In genomic region chr20:1275919-1276318, GRCh38 we compare ENCODE assay signal across 20 cellular contexts. TPM values are rescaled to one million over a fixed set of nuclear protein-coding genes. Genes with fewer than 3 reads are reported as not detected.
"Had no signal": no experiment of that assay in that cellular context is flagged by ENCODE, and none has a peak within 500 bp of the region (broad histone marks: within the 10 kb centered on the region; RNA-seq: fewer than 3 reads in every experiment).

No MANE protein-coding gene starts in this region.

- ATAC-seq: activated naive CD8-positive, alpha-beta T cell treated with anti-CD3 and anti-CD28 coated beads, Interleukin-2, amount 50 U/mL, for 24 hours; activated T-cell treated with anti-CD3 and anti-CD28 coated beads, Interleukin-2, amount 50 U/mL, for 72 hours; foreskin keratinocyte; lower lobe of right lung; upper lobe of right lung had no signal

- H3K36me3 ChIP-seq: lower lobe of right lung, suprapubic skin, upper lobe of right lung had no signal

- FAIRE-seq: TTC549 had no signal

- H3K4me3 ChIP-seq: lower lobe of right lung, SJSA1, suprapubic skin, upper lobe of right lung had no signal

- H3K27me3 Mint-ChIP-seq: activated naive CD8-positive, alpha-beta T cell treated with anti-CD3 and anti-CD28 coated beads, Interleukin-2, amount 50 U/mL, for 24 hours had no signal

- H3K4me1 ChIP-seq: foreskin keratinocyte, lower lobe of right lung, suprapubic skin had no signal

- H3K27ac ChIP-seq: foreskin keratinocyte, lower lobe of right lung, SJSA1, suprapubic skin, upper lobe of right lung had no signal

- H3K9me3 ChIP-seq: lower lobe of right lung, SJSA1, suprapubic skin, upper lobe of right lung had no signal

- DNase-seq: activated CD4-positive, alpha-beta T cell treated with anti-CD3 and anti-CD28 coated beads, Interleukin-2, amount 50 U/mL, for 1 hour; activated CD4-positive, CD25-positive, alpha-beta regulatory T cell; activated gamma-delta T cell treated with Interleukin-2 at 50 U/mL for 16 hours; activated naive CD8-positive, alpha-beta T cell treated with anti-CD3 and anti-CD28 coated beads, Interleukin-2, amount 50 U/mL, for 24 hours; activated T-cell treated with anti-CD3 and anti-CD28 coated beads, Interleukin-2, amount 50 U/mL, for 72 hours; aorta; effector memory CD4-positive, alpha-beta T cell; foreskin keratinocyte; lower lobe of right lung; midbrain; nucleus accumbens; stimulated activated CD4-positive, alpha-beta T cell treated with anti-CD3 and anti-CD28 coated beads, Interleukin-4, amount 100 ng/mL, for 1 hour; stimulated activated naive CD4-positive, alpha-beta T cell treated with Interleukin-2 at 50 U/mL for 16 hours; upper lobe of right lung had no signal

- H3K9me3 Mint-ChIP-seq: activated naive CD8-positive, alpha-beta T cell treated with anti-CD3 and anti-CD28 coated beads, Interleukin-2, amount 50 U/mL, for 24 hours; activated T-cell treated with anti-CD3 and anti-CD28 coated beads, Interleukin-2, amount 50 U/mL, for 72 hours had no signal

- H3K4me3 Mint-ChIP-seq: activated naive CD8-positive, alpha-beta T cell treated with anti-CD3 and anti-CD28 coated beads, Interleukin-2, amount 50 U/mL, for 24 hours; activated T-cell treated with anti-CD3 and anti-CD28 coated beads, Interleukin-2, amount 50 U/mL, for 72 hours had no signal

- H3K27me3 ChIP-seq: foreskin keratinocyte, SJSA1, suprapubic skin, upper lobe of right lung had no signal

- H3K27ac Mint-ChIP-seq: activated naive CD8-positive, alpha-beta T cell treated with anti-CD3 and anti-CD28 coated beads, Interleukin-2, amount 50 U/mL, for 24 hours; activated T-cell treated with anti-CD3 and anti-CD28 coated beads, Interleukin-2, amount 50 U/mL, for 72 hours had no signal

RNA-seq across cellular contexts. Expression of gene RAD21L1, which starts 50.1 kb away (rescaled TPM):
- total RNA-seq: aorta; foreskin keratinocyte; lower lobe of right lung; posterior vena cava; skeletal muscle tissue; T-helper 2 cell treated with Interferon-gamma antibody and Interleukin-4, amounts not matched to agents 100 ng/mL and 5 ng/mL, for 36 hours; upper lobe of right lung had no signal
- polyA plus RNA-seq: aorta, foreskin keratinocyte had no signal
